1 cellular context compared by ENCODE assay signal in the genomic region with DNA sequence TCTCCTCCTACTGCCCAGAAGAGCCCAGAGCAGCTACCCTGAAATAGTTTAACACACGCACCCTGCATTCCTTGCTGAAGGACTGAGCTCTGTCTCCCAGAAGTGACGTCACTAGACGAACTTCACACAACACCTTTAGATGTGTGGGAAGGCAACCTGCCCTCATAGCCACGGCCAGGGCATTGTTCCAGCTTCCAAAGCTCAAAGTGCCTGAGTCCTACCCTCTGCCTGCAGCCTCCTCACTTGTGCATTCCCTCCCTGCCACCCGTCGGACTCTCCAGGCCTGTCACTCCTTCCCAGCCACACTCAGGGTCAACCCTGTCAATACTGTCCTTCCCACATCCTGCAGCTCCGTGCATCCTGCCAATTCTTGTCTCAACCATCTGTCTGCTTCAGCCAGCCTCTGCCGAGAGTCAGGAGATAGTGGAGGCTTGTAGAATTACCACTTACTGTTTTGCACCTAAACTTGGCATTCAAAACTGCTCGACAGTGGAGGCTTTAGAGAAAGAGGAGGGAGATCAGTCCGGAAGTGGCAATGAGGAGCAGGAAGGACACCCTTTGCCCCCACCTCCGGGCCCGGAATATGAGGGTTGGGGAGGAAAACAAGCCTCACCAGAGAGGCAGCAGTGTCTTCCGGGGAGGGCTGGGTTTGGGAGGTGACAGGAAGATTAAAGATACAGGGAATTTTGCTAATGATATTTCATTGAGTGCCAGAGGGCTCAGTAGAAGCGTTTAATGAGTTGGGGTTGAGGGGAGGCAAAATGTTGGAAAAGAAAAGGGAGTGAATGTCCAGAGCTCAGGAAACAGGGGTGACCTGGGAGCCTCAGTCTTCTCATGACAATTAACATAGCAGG.
TF ChIP-seq lines count a peak whose summit lies in the region.

No MANE protein-coding gene starts in this region.

TF ChIP-seq in H1, 55 proteins besides CTCF, POLR2A, EP300 and RAD21:
- no peak for TF ChIP-seq KDM4A (IDR thresholded peaks at IDR 0.05; ENCODE audit: low read depth, low read length, severe bottlenecking)
- no peak for TF ChIP-seq ATF3 (IDR thresholded peaks at IDR 0.05; ENCODE audit: insufficient read depth, low read depth, low read length)
- no peak for TF ChIP-seq CREB1 (IDR thresholded peaks at IDR 0.05)
- no peak for TF ChIP-seq TEAD4 (IDR thresholded peaks at IDR 0.05; ENCODE audit: low read depth, low read length)
- TF ChIP-seq SAP30 (IDR thresholded peaks at IDR 0.05; ENCODE audit: insufficient read depth, insufficient replicate concordance, low read length), result no peak
- no peak for TF ChIP-seq RNF2 (IDR thresholded peaks at IDR 0.05; ENCODE audit: borderline replicate concordance, low read depth, low read length, missing control alignments, poor library complexity, severe bottlenecking)
- TF ChIP-seq KDM5A (IDR thresholded peaks at IDR 0.05; ENCODE audit: low read length), result no peak
- no peak for TF ChIP-seq ZNF274 (IDR thresholded peaks at IDR 0.05; ENCODE audit: borderline replicate concordance, extremely low read depth, low read length)
- TF ChIP-seq SP1 (IDR thresholded peaks at IDR 0.05; ENCODE audit: low read depth, low read length), result no peak
- no peak for TF ChIP-seq TCF12 (IDR thresholded peaks at IDR 0.05; ENCODE audit: low read depth, low read length)
- no peak for TF ChIP-seq SIN3A (conservative IDR thresholded peaks at IDR 0.05 in 1 of 2, IDR thresholded peaks at IDR 0.05 in 1 of 2; ENCODE audit: low read depth in 1 of 2, low read length in 2 of 2)
- TF ChIP-seq TAF7 (optimal IDR thresholded peaks at IDR 0.05; ENCODE audit: borderline replicate concordance, low read depth, low read length), result no peak
- no peak for TF ChIP-seq E2F6 (IDR thresholded peaks at IDR 0.05)
- TF ChIP-seq MAFK (IDR thresholded peaks at IDR 0.05; ENCODE audit: low read depth, low read length), result no peak
- TF ChIP-seq SP2 (IDR thresholded peaks at IDR 0.05; ENCODE audit: low read length), result no peak
